Comparison of ENCODE assay signal across 8 cellular contexts in the genomic region with DNA sequence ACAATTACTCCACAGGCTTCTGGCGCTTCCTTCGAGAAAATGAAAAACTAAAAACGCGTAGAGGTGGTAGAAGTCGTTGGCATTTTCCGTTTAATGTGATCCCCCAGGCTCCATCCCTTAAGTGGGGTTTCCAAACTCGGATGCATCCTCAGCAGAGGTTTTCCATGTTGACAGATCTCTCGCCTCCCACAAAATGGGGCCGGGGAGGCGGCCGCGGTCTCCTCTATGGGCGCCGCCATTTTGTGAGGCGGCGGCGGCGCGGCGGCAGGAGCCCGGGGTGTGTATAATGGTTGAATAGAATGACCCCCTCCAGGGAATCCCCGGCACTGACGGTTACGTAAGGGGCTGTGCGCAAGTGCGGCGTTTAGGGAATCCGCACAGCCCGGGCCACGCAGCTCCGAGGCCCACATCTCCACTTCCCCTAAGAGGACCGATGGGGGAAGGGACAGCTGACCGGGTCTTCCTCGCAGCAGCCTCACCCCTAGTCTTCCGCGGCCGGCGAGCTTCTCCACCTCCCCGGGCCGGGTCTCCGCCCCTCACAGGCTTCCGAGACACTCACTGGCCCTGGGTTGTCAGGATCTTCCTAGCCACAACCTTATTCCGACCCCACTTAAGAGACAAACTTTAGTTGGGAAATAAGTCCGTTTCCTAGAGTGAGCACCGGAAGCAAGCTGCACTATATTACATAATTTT. TPM values are rescaled to one million over a fixed set of nuclear protein-coding genes. Genes with fewer than 3 reads are reported as not detected.
DNase-seq lines count a peak whose midpoint lies in the region; ATAC-seq, FAIRE-seq and TF ChIP-seq lines count a peak whose summit lies in the region.

No MANE protein-coding gene starts in this region.

- H3K4me3 Mint-ChIP-seq in stimulated activated naive CD8-positive, alpha-beta T cell treated with anti-CD3 and anti-CD28 coated beads, Interleukin-15, amount 100 ng/mL, for 72 hours = peak overlapping the region; percentile 100

- peak overlapping the region; percentile 83 for H3K4me3 ChIP-seq in MM.1S (ENCODE audit: low read length)
- peak overlapping the region; percentile 95 for H3K4me3 ChIP-seq in fibroblast of villous mesenchyme (ENCODE audit: low read depth, low read length)
- peak overlapping the region; percentile 92 for H3K4me3 ChIP-seq in neural cell (ENCODE audit: low read length)

- peaks cover 14% of the 10 kb centered on the region for H3K4me1 Mint-ChIP-seq in stimulated activated naive CD8-positive, alpha-beta T cell treated with anti-CD3 and anti-CD28 coated beads, Interleukin-15, amount 100 ng/mL, for 72 hours

- no peaks in the 10 kb centered on the region for H3K27me3 Mint-ChIP-seq in stimulated activated naive CD8-positive, alpha-beta T cell treated with anti-CD3 and anti-CD28 coated beads, Interleukin-15, amount 100 ng/mL, for 72 hours

- peaks cover 9% of the 10 kb centered on the region for H3K4me1 ChIP-seq in MM.1S (ENCODE audit: low read length)

- H3K27ac Mint-ChIP-seq in stimulated activated naive CD8-positive, alpha-beta T cell treated with anti-CD3 and anti-CD28 coated beads, Interleukin-15, amount 100 ng/mL, for 72 hours = peak overlapping the region; percentile 100

- peak; percentile 96 for FAIRE-seq in G401.6 (lab: Jason Lieb, UNC)

- H3F3A ChIP-seq in MM.1S (ENCODE audit: insufficient read depth, low read length) (peaks cover 35% of the 10 kb centered on the region), neural cell (ENCODE audit: insufficient read depth, low read length, poor library complexity, severe bottlenecking) (peaks cover 9% of the 10 kb centered on the region)

- H3K4me2 ChIP-seq in MM.1S (ENCODE audit: low read depth, low read length) = peak overlapping the region; percentile 95
- H3K4me2 ChIP-seq in neural cell (ENCODE audit: low read length) = peak overlapping the region; percentile 84

- peak overlapping the region; percentile 83 for H3K27ac ChIP-seq in MM.1S (ENCODE audit: low read length)
- peak overlapping the region; percentile 97 for H3K27ac ChIP-seq in neural cell (ENCODE audit: low read length)

- no peak for TF ChIP-seq RAD21 in neural cell (conservative IDR thresholded peaks at IDR 0.05)

- H3K9ac ChIP-seq in MM.1S (ENCODE audit: low read length) (peak overlapping the region; percentile 91), neural cell (ENCODE audit: low read length) (peak overlapping the region; percentile 95)

- no peaks in the 10 kb centered on the region for H3K9me3 Mint-ChIP-seq in stimulated activated naive CD8-positive, alpha-beta T cell treated with anti-CD3 and anti-CD28 coated beads, Interleukin-15, amount 100 ng/mL, for 72 hours

- DNase-seq in HCEC 1CT (peak; percentile 98), MM.1S (peak; percentile 98), SHP77 treated with DMSO at 0.1 percent for 48 hours (lab: John Stamatoyannopoulos, UW) (peak; percentile 95), activated gamma-delta T cell treated with Interleukin-2 at 50 U/mL for 16 hours (peak; percentile 79), fibroblast of villous mesenchyme (ENCODE audit: low read depth) (peak; percentile 99)
- peak; percentile 91 to 97 for DNase-seq in stimulated activated naive CD8-positive, alpha-beta T cell treated with anti-CD3 and anti-CD28 coated beads, Interleukin-15, amount 100 ng/mL, for 72 hours

- H4K20me1 ChIP-seq in MM.1S (ENCODE audit: insufficient read depth, low read length) (no peaks in the 10 kb centered on the region), neural cell (ENCODE audit: insufficient read depth) (no peaks in the 10 kb centered on the region)

- ATAC-seq in stimulated activated naive CD8-positive, alpha-beta T cell treated with anti-CD3 and anti-CD28 coated beads, Interleukin-15, amount 100 ng/mL, for 72 hours = peak; percentile 71

- TF ChIP-seq CTCF in MM.1S (IDR thresholded peaks at IDR 0.05; ENCODE audit: low read length) = no peak
- TF ChIP-seq CTCF in fibroblast of villous mesenchyme (IDR thresholded peaks at IDR 0.05; ENCODE audit: insufficient read depth, low read depth, low read length) = no peak
- no peak for TF ChIP-seq CTCF in neural cell (IDR thresholded peaks at IDR 0.05; ENCODE audit: poor library complexity, severe bottlenecking)

- H2AFZ ChIP-seq in MM.1S (ENCODE audit: low read length) (peak overlapping the region; percentile 83), neural cell (ENCODE audit: low read depth, low read length) (peak overlapping the region; percentile 88)

- H3K36me3 ChIP-seq in MM.1S (replicated peaks; ENCODE audit: insufficient read depth, low read length) (no peaks in the 10 kb centered on the region; the same call in 1 of the 2 replicates), neural cell (ENCODE audit: insufficient read depth, low read length) (no peaks in the 10 kb centered on the region)

- peaks cover 74% of the 10 kb centered on the region for H3K79me2 ChIP-seq in MM.1S (ENCODE audit: low read length)
- peaks cover 62% of the 10 kb centered on the region for H3K79me2 ChIP-seq in neural cell (replicated peaks; ENCODE audit: insufficient read depth, low read length)

- no peaks in the 10 kb centered on the region for H3K27me3 ChIP-seq in MM.1S (replicated peaks; ENCODE audit: insufficient read depth, low read length)
- no peaks in the 10 kb centered on the region for H3K27me3 ChIP-seq in neural cell (ENCODE audit: insufficient read depth, low read depth, low read length)

- H3K9me3 ChIP-seq in MM.1S (replicated peaks; ENCODE audit: insufficient read depth, low read length) (no peaks in the 10 kb centered on the region), neural cell (ENCODE audit: low read length) (no peaks in the 10 kb centered on the region)

- peak; percentile 73 for TF ChIP-seq EP300 in neural cell (conservative IDR thresholded peaks at IDR 0.05; ENCODE audit: poor library complexity, severe bottlenecking)

- H3K9me2 ChIP-seq in MM.1S (replicated peaks; ENCODE audit: insufficient read depth, low read length) (no peaks in the 10 kb centered on the region), neural cell (ENCODE audit: insufficient read depth, low read length) (no peaks in the 10 kb centered on the region)

TF ChIP-seq in neural cell, 6 proteins besides CTCF, POLR2A, EP300 and RAD21:
- TF ChIP-seq POLR2AphosphoS5 (IDR thresholded peaks at IDR 0.05) = peak; percentile 72
- no peak for TF ChIP-seq EZH2 (IDR thresholded peaks at IDR 0.05; ENCODE audit: borderline replicate concordance, insufficient read depth, low read length, poor library complexity, severe bottlenecking)
- TF ChIP-seq, protein P1, sequence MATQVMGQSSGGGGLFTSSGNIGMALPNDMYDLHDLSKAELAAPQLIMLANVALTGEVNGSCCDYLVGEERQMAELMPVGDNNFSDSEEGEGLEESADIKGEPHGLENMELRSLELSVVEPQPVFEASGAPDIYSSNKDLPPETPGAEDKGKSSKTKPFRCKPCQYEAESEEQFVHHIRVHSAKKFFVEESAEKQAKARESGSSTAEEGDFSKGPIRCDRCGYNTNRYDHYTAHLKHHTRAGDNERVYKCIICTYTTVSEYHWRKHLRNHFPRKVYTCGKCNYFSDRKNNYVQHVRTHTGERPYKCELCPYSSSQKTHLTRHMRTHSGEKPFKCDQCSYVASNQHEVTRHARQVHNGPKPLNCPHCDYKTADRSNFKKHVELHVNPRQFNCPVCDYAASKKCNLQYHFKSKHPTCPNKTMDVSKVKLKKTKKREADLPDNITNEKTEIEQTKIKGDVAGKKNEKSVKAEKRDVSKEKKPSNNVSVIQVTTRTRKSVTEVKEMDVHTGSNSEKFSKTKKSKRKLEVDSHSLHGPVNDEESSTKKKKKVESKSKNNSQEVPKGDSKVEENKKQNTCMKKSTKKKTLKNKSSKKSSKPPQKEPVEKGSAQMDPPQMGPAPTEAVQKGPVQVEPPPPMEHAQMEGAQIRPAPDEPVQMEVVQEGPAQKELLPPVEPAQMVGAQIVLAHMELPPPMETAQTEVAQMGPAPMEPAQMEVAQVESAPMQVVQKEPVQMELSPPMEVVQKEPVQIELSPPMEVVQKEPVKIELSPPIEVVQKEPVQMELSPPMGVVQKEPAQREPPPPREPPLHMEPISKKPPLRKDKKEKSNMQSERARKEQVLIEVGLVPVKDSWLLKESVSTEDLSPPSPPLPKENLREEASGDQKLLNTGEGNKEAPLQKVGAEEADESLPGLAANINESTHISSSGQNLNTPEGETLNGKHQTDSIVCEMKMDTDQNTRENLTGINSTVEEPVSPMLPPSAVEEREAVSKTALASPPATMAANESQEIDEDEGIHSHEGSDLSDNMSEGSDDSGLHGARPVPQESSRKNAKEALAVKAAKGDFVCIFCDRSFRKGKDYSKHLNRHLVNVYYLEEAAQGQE (IDR thresholded peaks at IDR 0.05; ENCODE audit: borderline replicate concordance) = peak; percentile 92
- peak; percentile 81 for TF ChIP-seq MXI1 (conservative IDR thresholded peaks at IDR 0.05; ENCODE audit: poor library complexity, severe bottlenecking)
- TF ChIP-seq SMC3 (conservative IDR thresholded peaks at IDR 0.05; ENCODE audit: poor library complexity) = no peak
- peak; percentile 99 for TF ChIP-seq TAF1 (IDR thresholded peaks at IDR 0.05; ENCODE audit: low read depth)

RNA-seq across cellular contexts. Expression of a gene that starts 2.1 kb away (rescaled TPM):
- 19.3 and 25.0 TPM in 2 replicates for total RNA-seq in fibroblast of villous mesenchyme
- 20.6 and 23.0 TPM in 2 replicates for polyA plus RNA-seq in neural cell
- polyA minus RNA-seq in neural cell = 104 and 120 TPM in 2 replicates

Comparison
In these comparisons a context has a peak if more than half of its experiments do, and no peak if none do; other contexts are left out.
1. Peak in every context shown above with its lines: DNase-seq, ATAC-seq, H3K4me3 ChIP-seq and H3K27ac ChIP-seq.